Comparison of ENCODE assay signal across 8 cellular contexts in the genomic region with DNA sequence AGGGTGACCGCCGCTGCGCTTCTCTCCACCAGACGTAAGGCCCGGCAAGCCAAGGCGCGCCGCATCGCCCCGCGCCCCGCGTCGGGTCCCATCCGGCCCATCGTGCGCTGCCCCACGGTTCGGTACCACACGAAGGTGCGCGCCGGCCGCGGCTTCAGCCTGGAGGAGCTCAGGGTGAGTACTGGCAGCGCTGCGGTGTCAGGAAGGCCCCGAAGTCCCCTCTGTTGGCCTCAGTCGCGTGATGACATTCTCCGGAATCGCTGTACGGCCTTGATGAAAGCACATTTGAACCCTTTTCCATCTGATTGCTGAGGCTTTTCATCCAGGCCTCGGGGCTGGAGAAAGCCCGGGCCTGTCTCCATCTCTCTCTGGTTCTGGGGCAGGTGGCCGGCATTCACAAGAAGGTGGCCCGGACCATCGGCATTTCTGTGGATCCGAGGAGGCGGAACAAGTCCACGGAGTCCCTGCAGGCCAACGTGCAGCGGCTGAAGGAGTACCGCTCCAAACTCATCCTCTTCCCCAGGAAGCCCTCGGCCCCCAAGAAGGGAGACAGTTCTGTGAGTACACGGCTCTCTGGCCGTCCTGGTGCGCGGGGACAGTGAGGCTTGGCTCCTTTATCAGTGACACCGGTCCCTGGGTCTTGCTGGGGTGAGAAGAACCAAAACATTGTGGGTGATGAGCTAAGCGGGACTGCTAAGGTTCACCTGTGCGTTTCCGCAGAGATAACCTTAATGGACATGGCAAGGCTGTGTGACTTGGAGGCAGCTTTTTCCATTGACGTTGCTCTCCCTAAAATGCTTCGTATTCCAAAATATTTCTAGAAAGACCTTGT. TPM values are rescaled to one million over a fixed set of nuclear protein-coding genes. Genes with fewer than 3 reads are reported as not detected.
A peak's percentile ranks its signal among the peaks of the same experiment; 100 is the strongest.
DNase-seq lines count a peak whose midpoint lies in the region; ATAC-seq, FAIRE-seq and TF ChIP-seq lines count a peak whose summit lies in the region.

No MANE protein-coding gene starts in this region.

- H3K4me1 ChIP-seq in HUES6 (ENCODE audit: control insufficient read depth, insufficient read depth, low read length) (peaks cover 39% of the 10 kb centered on the region), iPS-18a (ENCODE audit: control insufficient read depth, low read depth, low read length) (peaks cover 17% of the 10 kb centered on the region), stomach (peaks cover 56 to 80% (median 66%) of the 10 kb centered on the region in 4 donors)

- H3K27me3 Mint-ChIP-seq in activated T-helper 17 cell treated with anti-CD3 and anti-CD28 coated beads, Interleukin-2, amount 50 U/mL, for 72 hours, result no peaks in the 10 kb centered on the region

- no peak for TF ChIP-seq EP300 in stomach (IDR thresholded peaks at IDR 0.05)

- no peak for ATAC-seq in activated T-helper 17 cell treated with anti-CD3 and anti-CD28 coated beads, Interleukin-2, amount 50 U/mL, for 72 hours (replicated peaks)
- ATAC-seq in HG02623 (IDR thresholded peaks at IDR 0.05; ENCODE audit: unreplicated experiment) (no peak), GM18907 (IDR thresholded peaks at IDR 0.05; ENCODE audit: unreplicated experiment) (no peak)

- H3K36me3 Mint-ChIP-seq in activated T-helper 17 cell treated with anti-CD3 and anti-CD28 coated beads, Interleukin-2, amount 50 U/mL, for 72 hours (ENCODE audit: low read depth), result peaks cover 79% of the 10 kb centered on the region

- TF ChIP-seq CTCF in stomach (IDR thresholded peaks at IDR 0.05), result no peak

- peak overlapping the region; percentile 91 for H3K4me3 Mint-ChIP-seq in activated T-helper 17 cell treated with anti-CD3 and anti-CD28 coated beads, Interleukin-2, amount 50 U/mL, for 72 hours

- H3K27ac ChIP-seq in HUES6 (ENCODE audit: low read depth, low read length) (peak overlapping the region; percentile 95), iPS-18a (ENCODE audit: low read length) (peak overlapping the region; percentile 76), stomach (peak overlapping the region; percentile 98 to 99 (median 99))

- no peaks in the 10 kb centered on the region for H3K9me3 ChIP-seq in HUES6 (ENCODE audit: control insufficient read depth, insufficient read depth, low read depth, low read length)
- no peaks in the 10 kb centered on the region for H3K9me3 ChIP-seq in iPS-18a (ENCODE audit: control insufficient read depth, low read depth, low read length)
- no peaks in the 10 kb centered on the region for H3K9me3 ChIP-seq in stomach

- peak overlapping the region; percentile 94 for H3K27ac Mint-ChIP-seq in activated T-helper 17 cell treated with anti-CD3 and anti-CD28 coated beads, Interleukin-2, amount 50 U/mL, for 72 hours

- DNase-seq in stomach (no peak), RCC 7860 (ENCODE audit: low spot score) (no peak), COLO829 (ENCODE audit: low spot score) (no peak)

- no peak for FAIRE-seq in RCC 7860 (lab: Jason Lieb, UNC)

- H3K27me3 ChIP-seq in HUES6 (ENCODE audit: control insufficient read depth, insufficient read depth, low read length) (no peaks in the 10 kb centered on the region), iPS-18a (ENCODE audit: control insufficient read depth, insufficient read depth, low read length) (no peaks in the 10 kb centered on the region), stomach (no peaks in the 10 kb centered on the region)

- no peaks in the 10 kb centered on the region for H3K9me3 Mint-ChIP-seq in activated T-helper 17 cell treated with anti-CD3 and anti-CD28 coated beads, Interleukin-2, amount 50 U/mL, for 72 hours

- intact Hi-C loops in stomach (cut with DNase I; ENCODE audit: low total_unique reads), result no loop called here

- H3K4me1 Mint-ChIP-seq in activated T-helper 17 cell treated with anti-CD3 and anti-CD28 coated beads, Interleukin-2, amount 50 U/mL, for 72 hours, result peaks cover 12% of the 10 kb centered on the region

- 4 to 12% (median 4%) methylated on average over 21 to 55 of the region's 55 CpGs for WGBS in stomach, 5 donors

- TF ChIP-seq POLR2A in stomach (IDR thresholded peaks at IDR 0.05), result no peak

- H3K36me3 ChIP-seq in HUES6 (ENCODE audit: control insufficient read depth, insufficient read depth, low read length) (peaks cover 54% of the 10 kb centered on the region), iPS-18a (ENCODE audit: control insufficient read depth, low read depth, low read length) (peaks cover 33% of the 10 kb centered on the region), stomach (peaks cover 33 to 49% (median 48%) of the 10 kb centered on the region in 4 donors)

- H3K4me3 ChIP-seq in HUES6 (ENCODE audit: low read depth, low read length) (peak overlapping the region; percentile 88), iPS-18a (ENCODE audit: low read length) (peak overlapping the region; percentile 79), stomach (peak overlapping the region; percentile 67 to 92 (median 83))

- H3K9ac ChIP-seq in HUES6 (ENCODE audit: low read length), result peak overlapping the region; percentile 96
- peak overlapping the region; percentile 93 for H3K9ac ChIP-seq in iPS-18a (ENCODE audit: low read length)

RNA-seq across cellular contexts. Expression of a gene that starts 0.9 kb away (rescaled TPM):
- total RNA-seq in activated T-helper 17 cell treated with anti-CD3 and anti-CD28 coated beads, Interleukin-2, amount 50 U/mL, for 72 hours, result 1,000 to 10,000 TPM; 2,683 to 3,154 TPM
- 1,000 to 10,000 TPM; 2,053 to 4,705 (median 3,295) TPM for total RNA-seq in stomach
- polyA plus RNA-seq in stomach, result over 10,000 TPM in 1 of 3 donors, 1,000 to 10,000 TPM in 2; 7,322 to 10,054 (median 9,037) TPM

RNA-seq across cellular contexts. Expression of a gene that starts 14.1 kb away (rescaled TPM):
- total RNA-seq in activated T-helper 17 cell treated with anti-CD3 and anti-CD28 coated beads, Interleukin-2, amount 50 U/mL, for 72 hours, result 10 to 100 TPM; 11.1 to 44.7 TPM
- 1 to 10 TPM in 4 of 5 donors, not detected in 1; 1.6 to 6.2 (median 1.9) TPM for total RNA-seq in stomach
- 1 to 10 TPM in 2 of 3 donors, under 1 TPM in 1; 0.92 to 3.8 (median 1.3) TPM for polyA plus RNA-seq in stomach

RNA-seq across cellular contexts. Expression of a gene that starts 52.0 kb away (rescaled TPM):
- total RNA-seq in activated T-helper 17 cell treated with anti-CD3 and anti-CD28 coated beads, Interleukin-2, amount 50 U/mL, for 72 hours, result not detected
- total RNA-seq in stomach, result 10 to 100 TPM in 1 of 5 donors, 1 to 10 TPM in 1, under 1 TPM in 1, not detected in 2; 0.58 to 12.3 (median 4.8) TPM
- polyA plus RNA-seq in stomach, result 1 to 10 TPM in 1 of 3 donors, under 1 TPM in 2; 0.23 to 1.4 (median 0.62) TPM

RNA-seq across cellular contexts. Expression of a gene that starts 53.2 kb away (rescaled TPM):
- total RNA-seq in activated T-helper 17 cell treated with anti-CD3 and anti-CD28 coated beads, Interleukin-2, amount 50 U/mL, for 72 hours, result 100 to 1,000 TPM; 115 to 135 TPM
- total RNA-seq in stomach, result 100 to 1,000 TPM; 150 to 363 (median 174) TPM
- 10 to 100 TPM; 30.0 to 77.2 (median 32.2) TPM for polyA plus RNA-seq in stomach
